In the genomic region with DNA sequence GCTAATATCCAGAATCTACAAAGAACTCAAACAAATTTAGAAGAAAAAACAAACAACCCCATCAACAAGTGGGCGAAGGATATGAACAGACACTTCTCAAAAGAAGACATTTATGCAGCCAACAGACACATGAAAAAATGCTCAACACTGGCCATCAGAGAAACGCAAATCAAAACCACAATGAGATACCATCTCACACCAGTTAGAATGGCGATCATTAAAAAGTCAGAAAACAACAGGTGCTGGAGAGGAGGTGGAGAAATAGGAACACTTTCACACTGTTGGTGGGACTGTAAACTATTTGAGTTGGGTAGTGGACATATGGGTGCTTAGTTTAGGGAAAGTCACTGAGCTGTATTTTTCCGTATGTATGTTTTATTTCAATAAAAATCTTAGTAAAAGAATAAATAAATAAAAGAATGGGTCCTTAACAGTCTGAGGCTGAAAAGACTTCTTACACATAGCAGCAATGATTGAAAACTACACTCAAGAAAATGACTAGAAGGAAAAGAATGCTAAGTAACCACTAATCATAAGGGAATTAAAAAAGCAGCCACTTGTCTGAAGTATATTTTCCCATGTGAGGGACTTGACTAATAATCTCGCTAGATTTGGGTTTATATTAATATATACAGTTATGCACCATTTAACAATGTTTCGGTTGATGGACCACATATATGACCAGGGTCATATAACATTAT, we compare ENCODE assay signal across 8 cellular contexts.
DNase-seq lines count a peak whose midpoint lies in the region; ATAC-seq and TF ChIP-seq lines count a peak whose summit lies in the region.
"Not testable (repeated sequence)": the region's sequence is repeated elsewhere in the genome, so short reads cannot be mapped to it uniquely, and the experiment has no call there.

No MANE protein-coding gene starts in this region.

- H3F3A ChIP-seq in PC-3 (ENCODE audit: low read length, unreplicated experiment) = not testable (repeated sequence)

- not testable (repeated sequence) for H2AFZ ChIP-seq in PC-3 (ENCODE audit: low read length)

- H3K4me1 ChIP-seq in PC-3 (ENCODE audit: insufficient read depth, low read length); foreskin keratinocyte; lower lobe of right lung: not testable (repeated sequence)

- not testable (repeated sequence) for H3K79me2 ChIP-seq in PC-3 (ENCODE audit: low read length)

- H3K9me3 ChIP-seq in PC-3 (ENCODE audit: low read length); lower lobe of right lung: not testable (repeated sequence)

- not testable (repeated sequence) for BruUV-seq in PC-3 (replicated peaks; lab: Mats Ljungman, UMichigan)

- CTCF ChIA-PET in PC-3 (lab: Charles Lee) = not testable (repeated sequence)

- H4K20me1 ChIP-seq in PC-3 (ENCODE audit: low read length) = not testable (repeated sequence)

- H3K4me3 ChIP-seq in PC-3 (ENCODE audit: low read length); epithelial cell of esophagus (ENCODE audit: low read length); lower lobe of right lung: not testable (repeated sequence)

- H3K36me3 ChIP-seq in PC-3 (ENCODE audit: low read depth, low read length) (peaks cover 14% of the 10 kb centered on the region), lower lobe of right lung (peaks cover 41% of the 10 kb centered on the region)

- H3K27ac ChIP-seq in PC-3 (ENCODE audit: low read length) = peak overlapping the region; percentile 26; the same call in 1 of the 2 replicates
- H3K27ac ChIP-seq in foreskin keratinocyte, lower lobe of right lung: not testable (repeated sequence)

- not testable (repeated sequence) for H3K9me2 ChIP-seq in PC-3 (replicated peaks; ENCODE audit: low read length)

- POLR2A ChIA-PET in PC-3 (lab: Charles Lee; ENCODE audit: unreplicated experiment) = interaction anchor here (0.6 kb wide), 1 partner anchor 16 kb away, joined by 5 read pairs; no protein-coding TSS in a partner anchor

- not testable (repeated sequence) for H3K4me2 ChIP-seq in PC-3 (ENCODE audit: low read length)

- not testable (repeated sequence) for H3K27me3 ChIP-seq in PC-3 (ENCODE audit: low read length); foreskin keratinocyte; lower lobe of right lung (ENCODE audit: low read depth)

- DNase-seq in AG08395 (ENCODE audit: low spot score) (peak; percentile 6), GM04503 (ENCODE audit: low read depth) (peak; percentile 3), PC-3 (peak; percentile 16), astrocyte of the hippocampus (ENCODE audit: low read depth, low spot score) (peak; percentile 14), epithelial cell of esophagus (ENCODE audit: low read depth) (peak; percentile 44), foreskin keratinocyte (peak; percentile 10 to 21), stromal cell of bone marrow (ENCODE audit: low read depth) (peak; percentile 38)
- not testable (repeated sequence) for DNase-seq in lower lobe of right lung

- intact Hi-C loops in PC-3 (cut with micrococcal nuclease); lower lobe of right lung (cut with DNase I): not testable (repeated sequence)

- peak; percentile 57 for ATAC-seq in PC-3
- peak; percentile 45 for ATAC-seq in foreskin keratinocyte
- ATAC-seq in lower lobe of right lung = peak; percentile 66 to 81

- not testable (repeated sequence) for H3K9ac ChIP-seq in PC-3 (ENCODE audit: low read length)

- not testable (repeated sequence) for TF ChIP-seq CTCF in PC-3 (conservative IDR thresholded peaks at IDR 0.05; ENCODE audit: low read depth, low read length); epithelial cell of esophagus (IDR thresholded peaks at IDR 0.05; ENCODE audit: insufficient read depth, low read depth, low read length, missing control alignments); foreskin keratinocyte (conservative IDR thresholded peaks at IDR 0.05); lower lobe of right lung (IDR thresholded peaks at IDR 0.05)
